23 cellular contexts compared by ENCODE assay signal in the genomic region with DNA sequence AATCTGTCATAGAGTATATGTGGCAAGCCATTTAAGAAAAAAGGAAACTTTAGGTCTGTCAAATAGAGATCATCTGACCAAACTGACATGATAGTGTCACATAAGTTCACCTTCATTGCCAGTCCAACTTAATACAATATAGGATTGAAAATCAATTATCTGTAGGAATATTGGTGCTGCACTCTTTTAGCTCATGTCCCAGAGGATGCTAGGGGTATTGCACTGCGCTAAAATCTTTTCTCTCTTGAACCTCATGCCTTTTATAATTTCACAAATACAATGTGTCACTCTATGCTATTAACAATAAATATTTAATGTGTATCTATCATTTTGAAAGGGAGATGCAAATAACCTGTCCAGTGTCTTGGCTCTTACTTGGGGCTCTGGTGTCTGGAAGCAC.
DNase-seq lines count a peak whose midpoint lies in the region; ATAC-seq and TF ChIP-seq lines count a peak whose summit lies in the region.
"Had no signal": no experiment of that assay in that cellular context is flagged by ENCODE, and none has a peak within 500 bp of the region (broad histone marks: within the 10 kb centered on the region; RNA-seq: fewer than 3 reads in every experiment).

No MANE protein-coding gene starts in this region.

- dilution Hi-C loops in mammary epithelial cell (cut with HindIII; ENCODE audit: low sequenced_read_pairs), result no loop called here

- TF ChIP-seq CTCF in mammary epithelial cell (conservative IDR thresholded peaks at IDR 0.05 in 1 of 2, IDR thresholded peaks at IDR 0.05 in 1 of 2; ENCODE audit: extremely low read depth in 1 of 2, insufficient read depth in 1 of 2, low read depth in 1 of 2, low read length in 2 of 2) (peak; percentile 26 to 27), breast epithelium (IDR thresholded peaks at IDR 0.05) (no peak), VCaP (conservative IDR thresholded peaks at IDR 0.05) (peak; percentile 30; the same call in 1 of the 2 replicates), foreskin keratinocyte (conservative IDR thresholded peaks at IDR 0.05) (peak; percentile 25), vagina (IDR thresholded peaks at IDR 0.05) (no peak)

- 100% methylated on average over 1 of the region's 1 CpG for WGBS in mammary epithelial cell (ENCODE audit: low coverage, missing lambda C conversion rate)

- H3K4me2 ChIP-seq in mammary epithelial cell (ENCODE audit: insufficient read depth, low read depth, low read length), result no peak overlapping the region

- H3K27me3 ChIP-seq in mammary epithelial cell (ENCODE audit: insufficient read depth, low read length), result no peaks in the 10 kb centered on the region
- H3K27me3 ChIP-seq in breast epithelium, result no peaks in the 10 kb centered on the region
- H3K27me3 ChIP-seq in foreskin keratinocyte, result peaks cover 33% of the 10 kb centered on the region
- no peaks in the 10 kb centered on the region for H3K27me3 ChIP-seq in vagina
- H3K27me3 ChIP-seq: ascending aorta, transverse colon had no signal

- intact Hi-C loops in mammary epithelial cell (cut with micrococcal nuclease) (no loop called here), breast epithelium (cut with DNase I; ENCODE audit: low total_unique reads) (no loop called here), vagina (cut with DNase I) (no loop called here)

- H3K4me3 ChIP-seq in mammary epithelial cell (replicated peaks in 1 of 3; ENCODE audit: insufficient read depth in 1 of 3, low read depth in 2 of 3, low read length in 3 of 3) (no peak overlapping the region), breast epithelium (no peak overlapping the region), vagina (no peak overlapping the region)
- H3K4me3 ChIP-seq: ascending aorta, transverse colon had no signal

- no peak overlapping the region for H2AFZ ChIP-seq in mammary epithelial cell (ENCODE audit: low read depth, low read length)

- H3K4me1 ChIP-seq in mammary epithelial cell (ENCODE audit: insufficient read depth, low read length) (no peaks in the 10 kb centered on the region), breast epithelium (no peaks in the 10 kb centered on the region), foreskin keratinocyte (no peaks in the 10 kb centered on the region), vagina (no peaks in the 10 kb centered on the region)
- H3K4me1 ChIP-seq: ascending aorta, transverse colon had no signal

- H3K9me3 ChIP-seq in mammary epithelial cell (replicated peaks; ENCODE audit: insufficient read depth, low read length) (no peaks in the 10 kb centered on the region), breast epithelium (no peaks in the 10 kb centered on the region), vagina (no peaks in the 10 kb centered on the region)
- H3K9me3 ChIP-seq: ascending aorta, transverse colon had no signal

- BruUV-seq in mammary epithelial cell (replicated peaks; lab: Mats Ljungman, UMichigan), result no TSS peak

- CTCF ChIA-PET in mammary epithelial cell (lab: Charles Lee; ENCODE audit: low non-redundant PET), result no interaction called here

- DNase-seq in mammary epithelial cell (no peak), breast epithelium (ENCODE audit: low spot score in 2 of 2) (no peak), foreskin keratinocyte (no peak), erythroblast (lab: John Stamatoyannopoulos, UW) (no peak), NAMALWA (ENCODE audit: low spot score) (no peak), vagina (ENCODE audit: extremely low spot score in 2 of 2) (no peak), GF-D8 (lab: John Stamatoyannopoulos, UW) (no peak)
- DNase-seq: activated CD4-positive, alpha-beta T cell treated with anti-CD3 and anti-CD28 coated beads for 36 hours; activated naive CD4-positive, alpha-beta T cell treated with Interleukin-2 at 50 U/mL for 16 hours; CD4-positive, CD25-positive, alpha-beta regulatory T cell; cortex of kidney; DMS79; kidney; mesendoderm; NCI-H187 treated with DMSO at 0.1 percent for 48 hours; NCI-H446 treated with DMSO at 0.1 percent for 48 hours; right cardiac atrium; SIG-M5; stimulated activated naive CD8-positive, alpha-beta T cell treated with anti-CD3 and anti-CD28 coated beads, Interleukin-15, Interleukin-2, amounts not matched to agents 100 U/mL and 50 U/mL, for 24 hours; transverse colon had no signal

- no peaks in the 10 kb centered on the region for H4K20me1 ChIP-seq in mammary epithelial cell (ENCODE audit: insufficient read depth, low read length)

- in situ Hi-C loops in mammary epithelial cell (cut with MboI; ENCODE audit: low sequenced_read_pairs in 2 of 2), result no loop called here

- no peak for TF ChIP-seq POLR2A in breast epithelium (IDR thresholded peaks at IDR 0.05)
- no peak for TF ChIP-seq POLR2A in erythroblast (IDR thresholded peaks at IDR 0.05; ENCODE audit: low read length)
- TF ChIP-seq POLR2A in vagina (IDR thresholded peaks at IDR 0.05), result no peak

- no peak overlapping the region for H3K27ac ChIP-seq in mammary epithelial cell (ENCODE audit: insufficient read depth, low read depth, low read length)
- no peak overlapping the region for H3K27ac ChIP-seq in breast epithelium
- no peak overlapping the region for H3K27ac ChIP-seq in VCaP
- H3K27ac ChIP-seq in foreskin keratinocyte, result no peak overlapping the region
- H3K27ac ChIP-seq in vagina, result no peak overlapping the region
- H3K27ac ChIP-seq: ascending aorta, epithelial cell of prostate, transverse colon had no signal

- no peak for ATAC-seq in foreskin keratinocyte
- ATAC-seq: activated CD4-positive, alpha-beta T cell treated with anti-CD3 and anti-CD28 coated beads for 36 hours; right cardiac atrium; stimulated activated naive CD8-positive, alpha-beta T cell treated with anti-CD3 and anti-CD28 coated beads, Interleukin-15, Interleukin-2, amounts not matched to agents 100 U/mL and 50 U/mL, for 24 hours had no signal

- H3K36me3 ChIP-seq in mammary epithelial cell (ENCODE audit: insufficient read depth, low read length) (no peaks in the 10 kb centered on the region), breast epithelium (no peaks in the 10 kb centered on the region), vagina (no peaks in the 10 kb centered on the region)
- H3K36me3 ChIP-seq: ascending aorta, transverse colon had no signal

- H3K79me2 ChIP-seq in mammary epithelial cell (ENCODE audit: insufficient read depth, low read length), result no peaks in the 10 kb centered on the region

- H3K9ac ChIP-seq in mammary epithelial cell (ENCODE audit: insufficient read depth, low read length), result no peak overlapping the region

Comparison
In these comparisons a context has a peak if more than half of its experiments do, and no peak if none do; other contexts are left out.
1. CTCF ChIP-seq: peak in mammary epithelial cell (2 of 2), VCaP (single experiment) and foreskin keratinocyte (single experiment); none in breast epithelium (0 of 3) and vagina (0 of 3).